25 cellular contexts compared by ENCODE assay signal in genomic region chr18:63878343-63878742, GRCh38. TPM values are rescaled to one million over a fixed set of nuclear protein-coding genes. Genes with fewer than 3 reads are reported as not detected.
DNase-seq lines count a peak whose midpoint lies in the region; ATAC-seq, FAIRE-seq and TF ChIP-seq lines count a peak whose summit lies in the region.
"Had no signal": no experiment of that assay in that cellular context is flagged by ENCODE, and none has a peak within 500 bp of the region (broad histone marks: within the 10 kb centered on the region; RNA-seq: fewer than 3 reads in every experiment).

No MANE protein-coding gene starts in this region.

- H3K79me2 ChIP-seq in HepG2 (ENCODE audit: insufficient read depth, low read length) = no peaks in the 10 kb centered on the region
- H3K79me2 ChIP-seq: hepatocyte had no signal

- ATAC-seq in HepG2 = no peak
- no peak for ATAC-seq in right lobe of liver
- no peak for ATAC-seq in activated naive CD8-positive, alpha-beta T cell treated with anti-CD3 and anti-CD28 coated beads, Interleukin-2, amount 50 U/mL, for 24 hours
- no peak for ATAC-seq in HG02852 (IDR thresholded peaks at IDR 0.05; ENCODE audit: unreplicated experiment)
- ATAC-seq: activated CD4-positive, CD25-positive, alpha-beta regulatory T cell treated with anti-CD3 and anti-CD28 coated beads, Interleukin-2, amount 50 U/mL, for 24 hours; activated CD8-positive, alpha-beta memory T cell treated with anti-CD3 and anti-CD28 coated beads, Interleukin-2, amount 10 ng/mL, durations not matched to agents 7 days and 5 days had no signal

- peaks cover 7% of the 10 kb centered on the region for H3K4me1 Mint-ChIP-seq in activated naive CD8-positive, alpha-beta T cell treated with anti-CD3 and anti-CD28 coated beads, Interleukin-2, amount 50 U/mL, for 24 hours
- H3K4me1 Mint-ChIP-seq: activated CD8-positive, alpha-beta memory T cell treated with anti-CD3 and anti-CD28 coated beads, Interleukin-2, amount 10 ng/mL, durations not matched to agents 7 days and 5 days; H9 had no signal

- no peaks in the 10 kb centered on the region for H3K36me3 Mint-ChIP-seq in activated naive CD8-positive, alpha-beta T cell treated with anti-CD3 and anti-CD28 coated beads, Interleukin-2, amount 50 U/mL, for 24 hours (ENCODE audit: low read depth)
- H3K36me3 Mint-ChIP-seq: activated CD8-positive, alpha-beta memory T cell treated with anti-CD3 and anti-CD28 coated beads, Interleukin-2, amount 10 ng/mL, durations not matched to agents 7 days and 5 days; mesothelial cell of epicardium had no signal

- no peak overlapping the region for H3K4me2 ChIP-seq in HepG2 (ENCODE audit: low read depth, low read length)
- H3K4me2 ChIP-seq: hepatocyte had no signal

- DNase-seq in HepG2 (ENCODE audit: low spot score) (no peak), right lobe of liver (no peak), NOMO-1 treated with DMSO at 0.1 percent for 48 hours (lab: John Stamatoyannopoulos, UW; ENCODE audit: unreplicated experiment) (peak; percentile 72), fibroblast of gingiva (ENCODE audit: low read depth) (peak; percentile 74), NCI-H345 treated with DMSO at 0.1 percent for 48 hours (lab: John Stamatoyannopoulos, UW; ENCODE audit: unreplicated experiment) (no peak)
- DNase-seq in activated naive CD8-positive, alpha-beta T cell treated with anti-CD3 and anti-CD28 coated beads, Interleukin-2, amount 50 U/mL, for 24 hours = no peak
- no peak for DNase-seq in activated CD8-positive, alpha-beta memory T cell treated with anti-CD3 and anti-CD28 coated beads, Interleukin-2, amount 50 U/mL, for 4 hours
- DNase-seq: activated CD8-positive, alpha-beta memory T cell treated with anti-CD3 and anti-CD28 coated beads, Interleukin-2, amount 10 ng/mL, durations not matched to agents 7 days and 5 days; activated effector memory CD4-positive, alpha-beta T cell treated with anti-CD3 and anti-CD28 coated beads, Interleukin-2, amount 50 U/mL, for 16 hours; anterior cingulate cortex; cortex of kidney; GF-D8; H9; NCI-H1048; NCI-H2107; NCI-H82; stimulated activated CD4-positive, alpha-beta T cell treated with anti-CD3 and anti-CD28 coated beads, Interleukin-1b, Interleukin-23, amount 100 ng/mL, for 48 hours; uterus had no signal

- intact Hi-C loops in HepG2 (cut with micrococcal nuclease; ENCODE audit: unreplicated experiment) = no loop called here
- intact Hi-C loops in right lobe of liver (cut with DNase I) = no loop called here

- CTCF ChIA-PET in HepG2 (lab: Yijun Ruan, JAX; ENCODE audit: low intra/inter-chr PET ratio, low total read pairs) = no interaction called here

- TF ChIP-seq EP300 in HepG2 (IDR thresholded peaks at IDR 0.05; ENCODE audit: low read depth in 2 of 2, low read length in 2 of 2) (no peak), HepG2 (CRISPR knock-in tag; IDR thresholded peaks at IDR 0.05; ENCODE audit: borderline replicate concordance) (no peak)

- in situ Hi-C loops in HepG2 (cut with HindIII; ENCODE audit: extremely low pct_ligation_motif_present, low pct_unique_long_range_greater_than_20kb) = no loop called here

- no peak overlapping the region for H3K9ac ChIP-seq in HepG2 (ENCODE audit: insufficient read depth, low read depth, low read length)

- H3K27me3 Mint-ChIP-seq in activated naive CD8-positive, alpha-beta T cell treated with anti-CD3 and anti-CD28 coated beads, Interleukin-2, amount 50 U/mL, for 24 hours = no peaks in the 10 kb centered on the region

- H3K4me1 ChIP-seq in HepG2 (ENCODE audit: insufficient read depth, low read length) (no peaks in the 10 kb centered on the region), right lobe of liver (no peaks in the 10 kb centered on the region)
- H3K4me1 ChIP-seq: uterus had no signal

- H4K20me1 ChIP-seq in HepG2 (ENCODE audit: insufficient read depth, low read length) = no peaks in the 10 kb centered on the region

- no peak overlapping the region for H3K4me3 Mint-ChIP-seq in activated naive CD8-positive, alpha-beta T cell treated with anti-CD3 and anti-CD28 coated beads, Interleukin-2, amount 50 U/mL, for 24 hours
- H3K4me3 Mint-ChIP-seq: activated CD8-positive, alpha-beta memory T cell treated with anti-CD3 and anti-CD28 coated beads, Interleukin-2, amount 10 ng/mL, durations not matched to agents 7 days and 5 days; H9; mesothelial cell of epicardium had no signal

- H3K27me3 ChIP-seq in HepG2 (ENCODE audit: control insufficient read depth in 1 of 2, insufficient read depth in 2 of 2, low read length in 2 of 2) (no peaks in the 10 kb centered on the region), right lobe of liver (no peaks in the 10 kb centered on the region)
- H3K27me3 ChIP-seq: hepatocyte, right atrium auricular region, uterus had no signal

- no peak for FAIRE-seq in HepG2 (lab: Jason Lieb, UNC)

- no TSS peak for BruUV-seq in HepG2 (replicated peaks; lab: Mats Ljungman, UMichigan)

- H3K27ac ChIP-seq in HepG2 (ENCODE audit: extremely low read length, insufficient read depth, low read length) (no peak overlapping the region), right lobe of liver (no peak overlapping the region)
- H3K27ac ChIP-seq: right atrium auricular region, uterus had no signal

- H3K9me3 ChIP-seq in HepG2 (ENCODE audit: low read length) (no peaks in the 10 kb centered on the region), right lobe of liver (no peaks in the 10 kb centered on the region)
- H3K9me3 ChIP-seq: right atrium auricular region, uterus had no signal

- H3K36me3 ChIP-seq in HepG2 (replicated peaks in 1 of 2; ENCODE audit: control insufficient read depth in 1 of 2, insufficient read depth in 2 of 2, low read length in 2 of 2) = no peaks in the 10 kb centered on the region
- H3K36me3 ChIP-seq in right lobe of liver = no peaks in the 10 kb centered on the region
- H3K36me3 ChIP-seq: right atrium auricular region, uterus had no signal

- no peak overlapping the region for H3K4me3 ChIP-seq in HepG2 (replicated peaks in 1 of 3; ENCODE audit: insufficient read depth in 1 of 3, low read depth in 2 of 3, low read length in 3 of 3)
- H3K4me3 ChIP-seq in right lobe of liver = no peak overlapping the region
- H3K4me3 ChIP-seq: hepatocyte, right atrium auricular region, uterus had no signal

- H3K9me3 Mint-ChIP-seq in activated naive CD8-positive, alpha-beta T cell treated with anti-CD3 and anti-CD28 coated beads, Interleukin-2, amount 50 U/mL, for 24 hours = no peaks in the 10 kb centered on the region
- H3K9me3 Mint-ChIP-seq: H9, mesothelial cell of epicardium had no signal

- no peak overlapping the region for H2AFZ ChIP-seq in HepG2 (ENCODE audit: low read length)
- H2AFZ ChIP-seq: hepatocyte had no signal

- POLR2A ChIA-PET in HepG2 (lab: Yijun Ruan, JAX) = no interaction called here

- H3K27ac Mint-ChIP-seq in activated naive CD8-positive, alpha-beta T cell treated with anti-CD3 and anti-CD28 coated beads, Interleukin-2, amount 50 U/mL, for 24 hours = no peak overlapping the region
- H3K27ac Mint-ChIP-seq: activated CD8-positive, alpha-beta memory T cell treated with anti-CD3 and anti-CD28 coated beads, Interleukin-2, amount 10 ng/mL, durations not matched to agents 7 days and 5 days; H9; mesothelial cell of epicardium had no signal

- WGBS in HepG2 (ENCODE audit: low lambda C conversion rate) = 4% methylated on average over 3 of the region's 3 CpGs
- 47% methylated on average over 3 of the region's 3 CpGs for WGBS in right lobe of liver (ENCODE audit: insufficient coverage, low coverage, low lambda C conversion rate, missing lambda C conversion rate)

- no peak for TF ChIP-seq RAD21 in HepG2 (CRISPR knock-in tag; IDR thresholded peaks at IDR 0.05)

- TF ChIP-seq CTCF in HepG2 (CRISPR knock-in tag; IDR thresholded peaks at IDR 0.05) (no peak), right lobe of liver (IDR thresholded peaks at IDR 0.05) (no peak)

- TF ChIP-seq POLR2A in HepG2 (IDR thresholded peaks at IDR 0.05; ENCODE audit: insufficient read depth in 1 of 2, low read depth in 2 of 2, low read length in 2 of 2) = no peak
- no peak for TF ChIP-seq POLR2A in right lobe of liver (IDR thresholded peaks at IDR 0.05)

RNA-seq across cellular contexts. Expression of gene SERPINB2, which starts 9.2 kb away (rescaled TPM):
- total RNA-seq in HepG2 (2016; rRNA removed; fragmentation: Illumina TruSeq; extraction: Trizol) (0.10 and 0.11 TPM in 2 replicates), right lobe of liver (not detected)
- total RNA-seq in HepG2 (2016; cell fraction: cytosol; rRNA removed; fragmentation: Illumina TruSeq; extraction: Trizol; ENCODE audit: low read depth) = not detected in 2 replicates
- 0.24 TPM in 1 of 2 replicates, not detected in the other for total RNA-seq in HepG2 (2016; cell fraction: insoluble cytoplasmic fraction; rRNA removed; fragmentation: Illumina TruSeq; extraction: Trizol)
- total RNA-seq in HepG2 (2016; cell fraction: membrane; rRNA removed; fragmentation: Illumina TruSeq; extraction: Trizol) = not detected in 2 replicates
- not detected in 2 replicates for total RNA-seq in HepG2 (2016; cell fraction: nucleus; rRNA removed; fragmentation: Illumina TruSeq; extraction: Trizol)
- polyA plus RNA-seq in HepG2 (2011; rRNA removed) = 0.04 and 0.07 TPM in 2 replicates
- polyA plus RNA-seq in HepG2 (2011; cell fraction: cytosol; rRNA removed) = 0.04 and 0.08 TPM in 2 replicates
- polyA plus RNA-seq in HepG2 (2011; cell fraction: nucleus; rRNA removed) = 0.09 TPM in 1 of 2 replicates, not detected in the other
- polyA plus RNA-seq in HepG2 (2012) = not detected in 2 replicates
- not detected in 2 replicates for polyA plus RNA-seq in HepG2 (2016; cell fraction: cytosol; fragmentation: Illumina TruSeq; extraction: Trizol; ENCODE audit: low read depth)
- polyA plus RNA-seq in HepG2 (2016; cell fraction: insoluble cytoplasmic fraction; fragmentation: Illumina TruSeq; extraction: Trizol; ENCODE audit: low read depth) = 0.13 TPM in 1 of 2 replicates, not detected in the other
- not detected in 2 replicates for polyA plus RNA-seq in HepG2 (2016; cell fraction: membrane; fragmentation: Illumina TruSeq; extraction: Trizol; ENCODE audit: low read depth)
- polyA plus RNA-seq in HepG2 (2016; cell fraction: nucleus; fragmentation: Illumina TruSeq; extraction: Trizol; ENCODE audit: insufficient read depth, low read depth) = not detected in 2 replicates
- polyA minus RNA-seq in HepG2 (2011; rRNA and poly(A)+ RNA removed; ENCODE audit: low replicate concordance) = 0.49 TPM in 1 of 2 replicates, not detected in the other
- polyA minus RNA-seq in HepG2 (2011; cell fraction: cytosol; rRNA and poly(A)+ RNA removed) = not detected in 2 replicates
- polyA minus RNA-seq in HepG2 (2011; cell fraction: nucleus; rRNA and poly(A)+ RNA removed) = not detected in 2 replicates
- total RNA-seq: activated CD8-positive, alpha-beta memory T cell treated with anti-CD3 and anti-CD28 coated beads, Interleukin-2, amount 10 ng/mL, durations not matched to agents 7 days and 5 days; H9; T-helper 2 cell treated with Interferon-gamma antibody and Interleukin-4, amounts not matched to agents 100 ng/mL and 5 ng/mL, for 36 hours had no signal

RNA-seq across cellular contexts. Expression of gene SERPINB10, which starts 29.4 kb away (rescaled TPM):
- not detected in 2 replicates for total RNA-seq in HepG2 (2016; rRNA removed; fragmentation: Illumina TruSeq; extraction: Trizol)
- not detected in 2 replicates for total RNA-seq in HepG2 (2016; cell fraction: cytosol; rRNA removed; fragmentation: Illumina TruSeq; extraction: Trizol; ENCODE audit: low read depth)
- not detected in 2 replicates for total RNA-seq in HepG2 (2016; cell fraction: insoluble cytoplasmic fraction; rRNA removed; fragmentation: Illumina TruSeq; extraction: Trizol)
- 0.28 TPM in 1 of 2 replicates, not detected in the other for total RNA-seq in HepG2 (2016; cell fraction: membrane; rRNA removed; fragmentation: Illumina TruSeq; extraction: Trizol)
- not detected in 2 replicates for total RNA-seq in HepG2 (2016; cell fraction: nucleus; rRNA removed; fragmentation: Illumina TruSeq; extraction: Trizol)
- polyA plus RNA-seq in HepG2 (2011; rRNA removed) = not detected in 2 replicates
- 0.03 TPM in 1 of 2 replicates, not detected in the other for polyA plus RNA-seq in HepG2 (2011; cell fraction: cytosol; rRNA removed)
- polyA plus RNA-seq in HepG2 (2011; cell fraction: nucleus; rRNA removed) = not detected in 2 replicates
- not detected in 2 replicates for polyA plus RNA-seq in HepG2 (2012)
- polyA plus RNA-seq in HepG2 (2016; cell fraction: cytosol; fragmentation: Illumina TruSeq; extraction: Trizol; ENCODE audit: low read depth) = not detected in 2 replicates
- not detected in 2 replicates for polyA plus RNA-seq in HepG2 (2016; cell fraction: insoluble cytoplasmic fraction; fragmentation: Illumina TruSeq; extraction: Trizol; ENCODE audit: low read depth)
- not detected in 2 replicates for polyA plus RNA-seq in HepG2 (2016; cell fraction: membrane; fragmentation: Illumina TruSeq; extraction: Trizol; ENCODE audit: low read depth)
- polyA plus RNA-seq in HepG2 (2016; cell fraction: nucleus; fragmentation: Illumina TruSeq; extraction: Trizol; ENCODE audit: insufficient read depth, low read depth) = not detected in 2 replicates
- not detected in 2 replicates for polyA minus RNA-seq in HepG2 (2011; rRNA and poly(A)+ RNA removed; ENCODE audit: low replicate concordance)
- not detected in 2 replicates for polyA minus RNA-seq in HepG2 (2011; cell fraction: cytosol; rRNA and poly(A)+ RNA removed)
- not detected in 2 replicates for polyA minus RNA-seq in HepG2 (2011; cell fraction: nucleus; rRNA and poly(A)+ RNA removed)
- under 1 TPM in 1 of 6 experiments, not detected in 5; 0.24 TPM for total RNA-seq in right lobe of liver
- total RNA-seq: H9; kidney epithelial cell; mesothelial cell of epicardium; T-helper 2 cell treated with Interferon-gamma antibody and Interleukin-4, amounts not matched to agents 100 ng/mL and 5 ng/mL, for 36 hours; uterus had no signal
- polyA plus RNA-seq: hepatocyte had no signal

Comparison
In these comparisons a context has a peak if more than half of its experiments do, and no peak if none do; other contexts are left out.
1. DNase-seq: peak in NOMO-1 treated with DMSO at 0.1 percent for 48 hours (single experiment) and fibroblast of gingiva (single experiment); none in HepG2 (single experiment), right lobe of liver (0 of 3), NCI-H345 treated with DMSO at 0.1 percent for 48 hours (single experiment), activated naive CD8-positive, alpha-beta T cell treated with anti-CD3 and anti-CD28 coated beads, Interleukin-2, amount 50 U/mL, for 24 hours (single experiment) and activated CD8-positive, alpha-beta memory T cell treated with anti-CD3 and anti-CD28 coated beads, Interleukin-2, amount 50 U/mL, for 4 hours (single experiment).